In genomic region chr14:67487937-67488893, GRCh38 we compare ENCODE assay signal across 8 cellular contexts. TPM values are rescaled to one million over a fixed set of nuclear protein-coding genes. Genes with fewer than 3 reads are reported as not detected.
A peak's percentile ranks its signal among the peaks of the same experiment; 100 is the strongest.
DNase-seq lines count a peak whose midpoint lies in the region; ATAC-seq and TF ChIP-seq lines count a peak whose summit lies in the region.

TSS of gene TMEM229B (minus strand) at chr14:67488721. CDS start at chr14:67473923, 14,798 bp downstream.

- H3K4me1 Mint-ChIP-seq in effector memory CD8-positive, alpha-beta T cell (ENCODE audit: low read depth in 2 of 2): peaks cover 55 to 58% of the 10 kb centered on the region in 2 donors

- H3K27me3 Mint-ChIP-seq in effector memory CD8-positive, alpha-beta T cell: no peaks in the 10 kb centered on the region

- H3K27ac ChIP-seq in HL-60 (replicated peaks): no peak within 1 kb of the TSS
- H3K27ac ChIP-seq in skeletal muscle tissue (ENCODE audit: low read depth, low read length): peak within 1 kb of the TSS; percentile 36

- no peaks in the 10 kb centered on the region for H3K36me3 ChIP-seq in skeletal muscle tissue (ENCODE audit: control insufficient read depth in 3 of 3, insufficient read depth in 3 of 3, low read length in 3 of 3)

- peaks cover 25 to 39% (median 38%) of the 10 kb centered on the region in 3 donors for H3K4me1 ChIP-seq in skeletal muscle tissue (ENCODE audit: control insufficient read depth in 3 of 3, insufficient read depth in 3 of 3, low read length in 3 of 3)

- DNase-seq in AML-193 (lab: John Stamatoyannopoulos, UW) (peak; percentile 12 to 40), HL-60 (ENCODE audit: low read depth in 1 of 2, low spot score in 1 of 2) (peak in 1 of 2 experiments; percentile 3), HCEC 1CT (no peak), DMS79 (lab: John Stamatoyannopoulos, UW) (no peak)
- peak; percentile 55 for DNase-seq in activated CD4-positive, alpha-beta T cell treated with anti-CD3 and anti-CD28 coated beads, Interleukin-2, amount 50 U/mL, for 1 hour
- DNase-seq in effector memory CD8-positive, alpha-beta T cell: peak; percentile 65 to 73 (median 65)

- TF ChIP-seq CTCF in HL-60 (IDR thresholded peaks at IDR 0.05; ENCODE audit: insufficient read depth, low read length): no peak

- H3K9ac ChIP-seq in skeletal muscle tissue (ENCODE audit: low read depth in 1 of 3, low read length in 3 of 3): peak within 1 kb of the TSS; percentile 29 to 73 (median 66)

- peaks cover 38% of the 10 kb centered on the region for H3K36me3 Mint-ChIP-seq in effector memory CD8-positive, alpha-beta T cell (ENCODE audit: insufficient read depth)

- H3K4me3 Mint-ChIP-seq in effector memory CD8-positive, alpha-beta T cell: peak within 1 kb of the TSS; percentile 92 to 96

- ATAC-seq in GM19463 (IDR thresholded peaks at IDR 0.05; ENCODE audit: unreplicated experiment): peak; percentile 91
- peak; percentile 99 for ATAC-seq in effector memory CD8-positive, alpha-beta T cell (replicated peaks)

- H3K27me3 ChIP-seq in HL-60 (ENCODE audit: insufficient read depth, poor library complexity, severe bottlenecking): no peaks in the 10 kb centered on the region
- no peaks in the 10 kb centered on the region for H3K27me3 ChIP-seq in skeletal muscle tissue (ENCODE audit: control insufficient read depth in 3 of 3, insufficient read depth in 3 of 3, low read length in 3 of 3)

- no peaks in the 10 kb centered on the region for H3K9me3 ChIP-seq in skeletal muscle tissue (ENCODE audit: control insufficient read depth in 3 of 3, low read length in 3 of 3)

- H3K4me3 ChIP-seq in HL-60 (replicated peaks; ENCODE audit: insufficient read depth, low read length) (peak within 1 kb of the TSS; percentile 31), skeletal muscle tissue (ENCODE audit: low read length in 3 of 3) (peak within 1 kb of the TSS; percentile 58 to 61 (median 61))

- H3K27ac Mint-ChIP-seq in effector memory CD8-positive, alpha-beta T cell: peak within 1 kb of the TSS; percentile 98 to 99

- H3K9me3 Mint-ChIP-seq in effector memory CD8-positive, alpha-beta T cell: no peaks in the 10 kb centered on the region

RNA-seq across cellular contexts. Expression of gene TMEM229B, which starts in this region (rescaled TPM):
- 0.52 TPM for total RNA-seq in skeletal muscle tissue

Comparison
In these comparisons a context has a peak if more than half of its experiments do, and no peak if none do; other contexts are left out.
1. DNase-seq: peak in AML-193 (2 of 2), activated CD4-positive, alpha-beta T cell treated with anti-CD3 and anti-CD28 coated beads, Interleukin-2, amount 50 U/mL, for 1 hour (single experiment) and effector memory CD8-positive, alpha-beta T cell (3 of 3); none in HCEC 1CT (single experiment) and DMS79 (single experiment).